ENCODE assay signal across 1 cellular context in genomic region chr20:50560867-50561266, GRCh38.
TF ChIP-seq lines count a peak whose summit lies in the region.

No MANE protein-coding gene starts in this region.

TF ChIP-seq in GM12878, 131 proteins besides CTCF, POLR2A, EP300 and RAD21 (continued from another document):
- no peak for TF ChIP-seq CUX1 (IDR thresholded peaks at IDR 0.05; ENCODE audit: insufficient replicate concordance, low read depth, low read length)
- no peak for TF ChIP-seq WRNIP1 (IDR thresholded peaks at IDR 0.05; ENCODE audit: borderline replicate concordance, low read depth, low read length)
- TF ChIP-seq MAX (IDR thresholded peaks at IDR 0.05; ENCODE audit: low read depth, low read length) = no peak
- no peak for TF ChIP-seq ZNF592 (IDR thresholded peaks at IDR 0.05)
- TF ChIP-seq ASH2L (IDR thresholded peaks at IDR 0.05; ENCODE audit: borderline replicate concordance, low read depth) = no peak
